24 cellular contexts compared by ENCODE assay signal in the genomic region with DNA sequence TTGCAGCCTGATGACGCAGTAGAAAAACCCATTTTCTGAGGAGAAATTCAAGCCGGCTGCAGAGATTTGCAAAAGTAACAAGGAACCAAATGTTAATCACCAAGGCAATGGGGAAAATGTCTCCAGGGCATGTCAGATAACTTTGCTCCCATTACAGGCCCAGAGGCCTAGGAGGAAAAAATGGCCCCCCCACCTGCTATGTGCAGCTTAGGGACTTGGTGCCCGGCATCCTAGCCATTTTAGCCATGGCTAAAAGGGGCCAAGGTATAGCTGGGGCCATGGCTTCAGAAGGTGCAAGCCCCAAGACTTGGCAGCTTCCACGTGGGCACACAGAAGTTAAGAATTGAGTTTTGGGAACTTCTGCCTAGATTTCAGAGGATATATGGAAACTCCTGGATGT.
DNase-seq lines count a peak whose midpoint lies in the region; ATAC-seq, FAIRE-seq and TF ChIP-seq lines count a peak whose summit lies in the region.
"Had no signal": no experiment of that assay in that cellular context is flagged by ENCODE, and none has a peak within 500 bp of the region (broad histone marks: within the 10 kb centered on the region; RNA-seq: fewer than 3 reads in every experiment).

No MANE protein-coding gene starts in this region.

- POLR2A ChIA-PET in GM12878 (lab: Charles Lee) = no interaction called here

- H3K27ac Mint-ChIP-seq in chondrocyte (ENCODE audit: unreplicated experiment) (no peak overlapping the region), HFFc6 (no peak overlapping the region)
- H3K27ac Mint-ChIP-seq: B cell; CD14-positive monocyte; CD4-positive, alpha-beta memory T cell; CD4-positive, CD25-positive, alpha-beta regulatory T cell; CD8-positive, alpha-beta memory T cell had no signal

- H3K9me3 Mint-ChIP-seq in chondrocyte (ENCODE audit: low read depth) (peaks cover 25% of the 10 kb centered on the region), HFFc6 (peaks cover 37% of the 10 kb centered on the region)

- RAD21 ChIA-PET in GM12878 (lab: Charles Lee; ENCODE audit: unreplicated experiment) = no interaction called here

- H2BK5ac ChIP-seq in mesendoderm (ENCODE audit: low read length) = no peak overlapping the region

- 33% methylated on average over 4 of the region's 4 CpGs for WGBS in GM12878 (ENCODE audit: insufficient coverage, insufficient replicate concordance, low lambda C conversion rate, missing lambda C conversion rate)
- no CpG with 5 or more reads among the region's 4 CpGs for WGBS in mesendoderm (ENCODE audit: extremely low coverage, insufficient coverage, low lambda C conversion rate)

- in situ Hi-C loops in GM12878 (cut with MboI) = no loop called here

- no peak overlapping the region for H2AFZ ChIP-seq in GM12878 (ENCODE audit: control insufficient read depth, low read depth, low read length)

- TF ChIP-seq EP300 in GM12878 (IDR thresholded peaks at IDR 0.05; ENCODE audit: borderline replicate concordance in 1 of 2, control insufficient read depth in 1 of 2, low read depth in 2 of 2, low read length in 2 of 2) = no peak

- H4K20me1 ChIP-seq in BLaER1 (no peaks in the 10 kb centered on the region), GM12878 (ENCODE audit: control insufficient read depth, insufficient read depth) (no peaks in the 10 kb centered on the region)

- no peaks in the 10 kb centered on the region for H3K4me1 ChIP-seq in BLaER1
- H3K4me1 ChIP-seq in GM12878 (ENCODE audit: control insufficient read depth, insufficient read depth, low read length) = no peaks in the 10 kb centered on the region
- no peaks in the 10 kb centered on the region for H3K4me1 ChIP-seq in mesendoderm (ENCODE audit: control insufficient read depth, low read depth, low read length)

- H3K36me3 ChIP-seq in BLaER1 (0 out of 2 replicates have a peak, but pooled peaks cover 6% of the 10 kb centered on the region), GM12878 (ENCODE audit: control insufficient read depth in 2 of 2, insufficient read depth in 2 of 2, low read length in 1 of 2) (no peaks in the 10 kb centered on the region), mesendoderm (ENCODE audit: control insufficient read depth, insufficient read depth, low read length) (no peaks in the 10 kb centered on the region)

- no peak overlapping the region for H4K5ac ChIP-seq in mesendoderm (ENCODE audit: low read length)

- TF ChIP-seq CTCF in GM12878 (IDR thresholded peaks at IDR 0.05 in 2 of 3, conservative IDR thresholded peaks at IDR 0.05 in 1 of 3; ENCODE audit: control insufficient read depth in 2 of 3, extremely low read depth in 1 of 3, insufficient read depth in 1 of 3, low read depth in 3 of 3, low read length in 3 of 3) (no peak), chondrocyte (IDR thresholded peaks at IDR 0.05) (no peak), HFFc6 (IDR thresholded peaks at IDR 0.05) (no peak)

- no TSS peak for BruUV-seq in GM12878 (replicated peaks; lab: Mats Ljungman, UMichigan)

- intact Hi-C loops in GM12878 (cut with micrococcal nuclease; ENCODE audit: unreplicated experiment) = no loop called here

- no peaks in the 10 kb centered on the region for H3K36me3 Mint-ChIP-seq in chondrocyte (ENCODE audit: low read depth)
- peaks cover 4% of the 10 kb centered on the region; the same call in 1 of the 2 replicates for H3K36me3 Mint-ChIP-seq in HFFc6 (ENCODE audit: low read depth)
- H3K36me3 Mint-ChIP-seq: CD4-positive, CD25-positive, alpha-beta regulatory T cell had no signal

- DNase-seq in GM12878 (ENCODE audit: low read depth, low spot score) (no peak), mesendoderm (peak; percentile 18), chondrocyte (ENCODE audit: low spot score) (no peak), HFFc6 (no peak)
- DNase-seq: 8988T; AML-193; C1 segment of cervical spinal cord; CD4-positive, alpha-beta memory T cell; CD4-positive, CD25-positive, alpha-beta regulatory T cell; CD8-positive, alpha-beta memory T cell; COR-L47; DMS 273 treated with DMSO at 0.1 percent for 48 hours; DMS153; DMS79; DND-41; EL; GDM1 had no signal

- ATAC-seq in GM12878 (no peak), GM21529 (IDR thresholded peaks at IDR 0.05; ENCODE audit: unreplicated experiment) (no peak)

- no peaks in the 10 kb centered on the region for H3K79me1 ChIP-seq in mesendoderm (ENCODE audit: low read length)

- H3K4me3 ChIP-seq in BLaER1 (0 out of 2 replicates have a peak overlapping the region, but pooled peaks have one; percentile 14), GM12878 (no peak overlapping the region), mesendoderm (ENCODE audit: low read length) (no peak overlapping the region)

- H3K56ac ChIP-seq in mesendoderm (ENCODE audit: low read length) = no peak overlapping the region

- no peaks in the 10 kb centered on the region for H3K27me3 ChIP-seq in BLaER1
- no peaks in the 10 kb centered on the region for H3K27me3 ChIP-seq in GM12878 (replicated peaks in 1 of 2; ENCODE audit: control insufficient read depth in 2 of 2, insufficient read depth in 2 of 2, low read length in 1 of 2)
- H3K27me3 ChIP-seq in mesendoderm (ENCODE audit: insufficient read depth, low read length, poor library complexity) = no peaks in the 10 kb centered on the region

- H3K9me3 ChIP-seq in BLaER1 (peaks cover 41% of the 10 kb centered on the region), GM12878 (replicated peaks; ENCODE audit: control insufficient read depth, insufficient read depth, low read length) (peaks cover 10% of the 10 kb centered on the region; the same call in 2 of the 3 replicates)

- H3K27me3 Mint-ChIP-seq in chondrocyte (ENCODE audit: low read depth) = peaks cover under 1% of the 10 kb centered on the region
- H3K27me3 Mint-ChIP-seq in HFFc6 (ENCODE audit: insufficient read depth) = peaks cover 5% of the 10 kb centered on the region

- no peak for TF ChIP-seq POLR2A in GM12878 (IDR thresholded peaks at IDR 0.05; ENCODE audit: low read depth, low read length)

- SMC1A ChIA-PET in GM12878 (lab: Charles Lee; ENCODE audit: uncharacterized antibody, unreplicated experiment) = no interaction called here

- TF ChIP-seq RAD21 in GM12878 (IDR thresholded peaks at IDR 0.05; ENCODE audit: insufficient read depth, low read depth, low read length) = no peak

- H3K18ac ChIP-seq in mesendoderm (ENCODE audit: low read length) = no peak overlapping the region

- H3K23ac ChIP-seq in mesendoderm (ENCODE audit: low read length) = no peak overlapping the region

- H3K27ac ChIP-seq in BLaER1 (no peak overlapping the region), GM12878 (ENCODE audit: control insufficient read depth, insufficient read depth) (no peak overlapping the region), mesendoderm (ENCODE audit: low read depth, low read length) (no peak overlapping the region)

- no peak overlapping the region for H3K4ac ChIP-seq in mesendoderm (ENCODE audit: low read depth, low read length)

- H3K4me2 ChIP-seq in BLaER1 = no peak overlapping the region
- H3K4me2 ChIP-seq in GM12878 (ENCODE audit: control insufficient read depth, insufficient read depth) = no peak overlapping the region
- no peak overlapping the region for H3K4me2 ChIP-seq in mesendoderm (ENCODE audit: low read length)

- CTCF ChIA-PET in GM12878 (lab: Yijun Ruan, JAX) = interaction anchor here (0.6 kb wide), 1 partner anchor 137 kb away, joined by 3 read pairs; no protein-coding TSS in a partner anchor

- FAIRE-seq in GM12878 (lab: Jason Lieb, UNC) = no peak
- FAIRE-seq: A204.1, GM12891, GM19239 had no signal

- no peaks in the 10 kb centered on the region for H3K79me2 ChIP-seq in GM12878 (ENCODE audit: control insufficient read depth, insufficient read depth, low read length)
- H3K79me2 ChIP-seq in mesendoderm (ENCODE audit: control insufficient read depth, insufficient read depth, low read length) = no peaks in the 10 kb centered on the region

- H3K9ac ChIP-seq in BLaER1 (no peak overlapping the region), GM12878 (ENCODE audit: control insufficient read depth, insufficient read depth, low read length) (no peak overlapping the region), mesendoderm (ENCODE audit: low read length) (no peak overlapping the region)

- H2BK120ac ChIP-seq in mesendoderm (ENCODE audit: low read depth, low read length) = no peak overlapping the region

- H3K4me1 Mint-ChIP-seq in chondrocyte (ENCODE audit: low read depth) (no peaks in the 10 kb centered on the region), HFFc6 (ENCODE audit: low read depth) (no peaks in the 10 kb centered on the region)
- H3K4me1 Mint-ChIP-seq: B cell; CD4-positive, alpha-beta memory T cell; CD4-positive, CD25-positive, alpha-beta regulatory T cell; CD8-positive, alpha-beta memory T cell had no signal

- no peak overlapping the region for H4K8ac ChIP-seq in mesendoderm (ENCODE audit: low read depth, low read length)

- no peak overlapping the region for H2BK15ac ChIP-seq in mesendoderm (replicated peaks; ENCODE audit: low read depth)

- no peak overlapping the region for H2AK5ac ChIP-seq in mesendoderm (ENCODE audit: low read length)

- H3K4me3 Mint-ChIP-seq in chondrocyte (ENCODE audit: unreplicated experiment) (no peak overlapping the region), HFFc6 (no peak overlapping the region)
- H3K4me3 Mint-ChIP-seq: B cell; CD14-positive monocyte; CD4-positive, alpha-beta memory T cell; CD4-positive, CD25-positive, alpha-beta regulatory T cell; CD8-positive, alpha-beta memory T cell had no signal

TF ChIP-seq in GM12878, 131 proteins besides CTCF, POLR2A, EP300 and RAD21 (continues in another document):
- no peak for TF ChIP-seq STAT1 (conservative IDR thresholded peaks at IDR 0.05)
- no peak for TF ChIP-seq KAT2A (conservative IDR thresholded peaks at IDR 0.05; ENCODE audit: control insufficient read depth, low read depth, low read length)
- no peak for TF ChIP-seq SP1 (IDR thresholded peaks at IDR 0.05; ENCODE audit: low read depth, low read length)
- TF ChIP-seq CBX5 (IDR thresholded peaks at IDR 0.05; ENCODE audit: low read depth) = peak; percentile 50; the same call in 1 of the 2 replicates
- TF ChIP-seq, protein P1, sequence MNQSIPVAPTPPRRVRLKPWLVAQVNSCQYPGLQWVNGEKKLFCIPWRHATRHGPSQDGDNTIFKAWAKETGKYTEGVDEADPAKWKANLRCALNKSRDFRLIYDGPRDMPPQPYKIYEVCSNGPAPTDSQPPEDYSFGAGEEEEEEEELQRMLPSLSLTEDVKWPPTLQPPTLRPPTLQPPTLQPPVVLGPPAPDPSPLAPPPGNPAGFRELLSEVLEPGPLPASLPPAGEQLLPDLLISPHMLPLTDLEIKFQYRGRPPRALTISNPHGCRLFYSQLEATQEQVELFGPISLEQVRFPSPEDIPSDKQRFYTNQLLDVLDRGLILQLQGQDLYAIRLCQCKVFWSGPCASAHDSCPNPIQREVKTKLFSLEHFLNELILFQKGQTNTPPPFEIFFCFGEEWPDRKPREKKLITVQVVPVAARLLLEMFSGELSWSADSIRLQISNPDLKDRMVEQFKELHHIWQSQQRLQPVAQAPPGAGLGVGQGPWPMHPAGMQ (IDR thresholded peaks at IDR 0.05; ENCODE audit: borderline replicate concordance) = no peak
